Comparison of ENCODE assay signal across 1 cellular context in the genomic region with DNA sequence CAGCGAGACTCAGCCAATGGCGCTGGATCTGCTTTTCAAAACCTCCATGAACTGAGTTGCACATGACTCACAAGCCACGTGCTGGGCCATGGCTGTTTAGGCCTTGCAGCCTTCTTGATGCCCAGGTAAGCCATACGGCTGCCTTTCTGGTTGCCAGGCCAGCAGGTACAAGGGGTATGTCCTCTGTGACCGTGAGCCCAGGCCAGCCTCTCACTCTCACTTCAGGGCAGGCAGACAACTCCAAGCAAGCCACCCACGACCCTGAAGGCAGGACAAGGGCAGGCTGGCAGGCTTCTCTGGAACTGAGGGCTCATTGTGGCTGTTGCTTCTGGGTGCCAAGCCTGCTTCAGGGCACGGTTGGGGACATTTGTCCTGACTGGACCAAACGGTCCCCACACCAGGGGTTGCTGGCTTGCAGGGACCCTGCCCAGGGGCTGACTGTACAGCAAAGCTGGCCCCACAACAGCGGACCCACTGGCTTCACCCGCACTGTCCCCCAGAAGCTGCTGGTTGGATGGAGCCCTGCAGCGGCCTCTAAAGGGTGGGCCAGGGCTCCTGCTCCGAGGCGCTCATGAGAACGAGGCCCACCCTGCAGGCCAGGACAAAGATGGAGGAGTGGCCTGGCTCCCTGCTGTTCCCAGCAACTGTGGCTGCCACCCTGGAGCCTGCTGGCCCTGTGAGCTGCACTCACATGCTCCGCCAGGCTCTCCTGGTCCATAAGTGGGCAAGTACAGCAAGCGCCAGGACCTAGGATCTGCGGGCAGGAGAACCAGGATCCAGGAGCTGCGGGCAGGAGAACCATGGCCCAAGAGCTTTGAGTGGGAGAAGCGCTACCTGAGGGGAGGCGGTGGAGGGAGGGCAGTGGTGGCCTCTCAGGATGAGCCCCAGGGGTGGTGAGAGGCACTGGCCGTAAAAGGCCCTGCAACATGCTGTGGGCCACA.
TF ChIP-seq lines count a peak whose summit lies in the region.

No MANE protein-coding gene starts in this region.

TF ChIP-seq in HCT116, 20 proteins besides CTCF, POLR2A, EP300 and RAD21:
- TF ChIP-seq ZFX (IDR thresholded peaks at IDR 0.05) (0 out of 2 replicates have a peak, but pooled peaks have one; percentile 16), SRF (IDR thresholded peaks at IDR 0.05; ENCODE audit: low read depth) (no peak)
- TF ChIP-seq, protein P1, sequence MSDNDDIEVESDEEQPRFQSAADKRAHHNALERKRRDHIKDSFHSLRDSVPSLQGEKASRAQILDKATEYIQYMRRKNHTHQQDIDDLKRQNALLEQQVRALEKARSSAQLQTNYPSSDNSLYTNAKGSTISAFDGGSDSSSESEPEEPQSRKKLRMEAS (IDR thresholded peaks at IDR 0.05): no peak; the same call in 1 of the 2 replicates
TF ChIP-seq in HCT116: peak in this region for 1.
